In the genomic region with DNA sequence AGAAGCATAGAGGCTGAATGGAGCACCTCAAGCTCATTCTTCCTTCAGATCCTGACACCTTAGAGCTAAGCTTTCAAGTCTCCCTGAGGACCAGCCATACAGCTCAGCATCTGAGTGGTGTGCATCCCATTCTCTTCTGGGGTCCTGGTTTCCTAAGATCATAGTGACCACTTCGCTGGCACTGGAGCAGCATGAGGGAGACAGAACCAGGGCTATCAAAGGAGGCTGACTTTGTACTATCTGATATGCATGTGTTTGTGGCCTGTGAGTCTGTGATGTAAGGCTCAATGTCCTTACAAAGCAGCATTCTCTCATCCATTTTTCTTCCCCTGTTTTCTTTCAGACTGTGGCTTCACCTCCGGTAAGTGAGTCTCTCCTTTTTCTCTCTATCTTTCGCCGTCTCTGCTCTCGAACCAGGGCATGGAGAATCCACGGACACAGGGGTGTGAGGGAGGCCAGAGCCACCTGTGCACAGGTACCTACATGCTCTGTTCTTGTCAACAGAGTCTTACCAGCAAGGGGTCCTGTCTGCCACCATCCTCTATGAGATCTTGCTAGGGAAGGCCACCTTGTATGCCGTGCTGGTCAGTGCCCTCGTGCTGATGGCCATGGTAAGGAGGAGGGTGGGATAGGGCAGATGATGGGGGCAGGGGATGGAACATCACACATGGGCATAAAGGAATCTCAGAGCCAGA, we compare ENCODE assay signal across 21 cellular contexts. TPM values are rescaled to one million over a fixed set of nuclear protein-coding genes. Genes with fewer than 3 reads are reported as not detected.
DNase-seq lines count a peak whose midpoint lies in the region; ATAC-seq, FAIRE-seq and TF ChIP-seq lines count a peak whose summit lies in the region.
"Had no signal": no experiment of that assay in that cellular context is flagged by ENCODE, and none has a peak within 500 bp of the region (broad histone marks: within the 10 kb centered on the region; RNA-seq: fewer than 3 reads in every experiment).

No MANE protein-coding gene starts in this region.

- CTCF ChIA-PET in activated CD4-positive, alpha-beta T cell treated with anti-CD3 and anti-CD28 coated beads, Interleukin-2, amount 10 ng/mL, durations not matched to agents 7 days and 5 days (lab: Charles Lee), result interaction anchor here (1.2 to 5.8 kb wide), 2 partner anchors 8 to 11 kb away, joined by 5 to 104 read pairs; no protein-coding TSS in a partner anchor
- CTCF ChIA-PET in activated CD4-positive, alpha-beta memory T cell treated with anti-CD3 and anti-CD28 coated beads, Interleukin-2, amount 10 ng/mL, durations not matched to agents 7 days and 5 days (lab: Charles Lee), result interaction anchor here (1.0 kb wide), 1 partner anchor 9 kb away, joined by 3 read pairs; no protein-coding TSS in a partner anchor

- peak overlapping the region; percentile 11 for H3K27ac ChIP-seq in duodenal mucosa (ENCODE audit: low read depth, low read length)
- peak overlapping the region; percentile 15 to 51 for H3K27ac ChIP-seq in small intestine (ENCODE audit: low read depth in 1 of 2, low read length in 1 of 2)
- H3K27ac ChIP-seq: HL-60, SJSA1, vagina had no signal

- peaks cover 12 to 13% of the 10 kb centered on the region in 2 donors for H3K4me1 ChIP-seq in duodenal mucosa (ENCODE audit: control insufficient read depth in 1 of 2, insufficient read depth in 2 of 2, low read length in 2 of 2)
- no peaks in the 10 kb centered on the region for H3K4me1 ChIP-seq in small intestine (ENCODE audit: control insufficient read depth in 2 of 2, insufficient read depth in 1 of 2, low read depth in 1 of 2, low read length in 1 of 2)
- H3K4me1 ChIP-seq: SJSA1 had no signal

- H3K4me3 ChIP-seq in duodenal mucosa (ENCODE audit: low read depth in 1 of 2, low read length in 2 of 2) (no peak overlapping the region), small intestine (ENCODE audit: low read depth in 1 of 2, low read length in 2 of 2) (no peak overlapping the region)
- H3K4me3 ChIP-seq: esophagus squamous epithelium, SJSA1, vagina had no signal

- H3K27me3 Mint-ChIP-seq in activated CD4-positive, alpha-beta T cell treated with anti-CD3 and anti-CD28 coated beads, Interleukin-2, amount 10 ng/mL, durations not matched to agents 7 days and 5 days, result no peaks in the 10 kb centered on the region
- no peaks in the 10 kb centered on the region for H3K27me3 Mint-ChIP-seq in activated CD4-positive, alpha-beta memory T cell treated with anti-CD3 and anti-CD28 coated beads, Interleukin-2, amount 10 ng/mL, durations not matched to agents 7 days and 5 days
- peaks cover 78% of the 10 kb centered on the region for H3K27me3 Mint-ChIP-seq in progenitor cell of endocrine pancreas

- FAIRE-seq in small intestine (lab: Jason Lieb, UNC), result no peak
- FAIRE-seq: H54 had no signal

- H3K4me1 Mint-ChIP-seq in activated CD4-positive, alpha-beta T cell treated with anti-CD3 and anti-CD28 coated beads, Interleukin-2, amount 10 ng/mL, durations not matched to agents 7 days and 5 days, result peaks cover 80% of the 10 kb centered on the region
- H3K4me1 Mint-ChIP-seq in activated CD4-positive, alpha-beta memory T cell treated with anti-CD3 and anti-CD28 coated beads, Interleukin-2, amount 10 ng/mL, durations not matched to agents 7 days and 5 days, result peaks cover 80% of the 10 kb centered on the region
- H3K4me1 Mint-ChIP-seq in progenitor cell of endocrine pancreas (ENCODE audit: low read depth), result peaks cover 4% of the 10 kb centered on the region

- H3K36me3 Mint-ChIP-seq in activated CD4-positive, alpha-beta T cell treated with anti-CD3 and anti-CD28 coated beads, Interleukin-2, amount 10 ng/mL, durations not matched to agents 7 days and 5 days (ENCODE audit: low read depth), result peaks cover 88% of the 10 kb centered on the region
- peaks cover 88% of the 10 kb centered on the region for H3K36me3 Mint-ChIP-seq in activated CD4-positive, alpha-beta memory T cell treated with anti-CD3 and anti-CD28 coated beads, Interleukin-2, amount 10 ng/mL, durations not matched to agents 7 days and 5 days (ENCODE audit: low read depth)
- H3K36me3 Mint-ChIP-seq in progenitor cell of endocrine pancreas (ENCODE audit: insufficient read depth), result no peaks in the 10 kb centered on the region

- DNase-seq in activated CD4-positive, alpha-beta T cell treated with anti-CD3 and anti-CD28 coated beads, Interleukin-2, amount 10 ng/mL, durations not matched to agents 7 days and 5 days, result no peak
- DNase-seq in activated CD4-positive, alpha-beta T cell treated with anti-CD3 and anti-CD28 coated beads for 48 hours, result no peak
- DNase-seq in activated CD4-positive, alpha-beta memory T cell treated with anti-CD3 and anti-CD28 coated beads, Interleukin-2, amount 10 ng/mL, durations not matched to agents 7 days and 5 days, result no peak
- DNase-seq in small intestine (no peak), progenitor cell of endocrine pancreas (ENCODE audit: low spot score, unreplicated experiment) (no peak), pons (ENCODE audit: low spot score) (no peak), left lobe of liver (ENCODE audit: low spot score) (no peak)
- DNase-seq: dermis blood vessel endothelial cell, DMS79, esophagus squamous epithelium, mammary epithelial cell, NCI-H526, nephron progenitor cell had no signal

- 74 to 85% (median 85%) methylated on average over 8 of the region's 8 CpGs for WGBS in small intestine, 3 donors

- POLR2A ChIA-PET in activated CD4-positive, alpha-beta T cell treated with anti-CD3 and anti-CD28 coated beads, Interleukin-2, amount 10 ng/mL, durations not matched to agents 7 days and 5 days (lab: Charles Lee), result interaction anchor here (1.2 kb wide), 1 partner anchor 16 kb away, joined by 4 read pairs; no protein-coding TSS in a partner anchor
- POLR2A ChIA-PET in activated CD4-positive, alpha-beta memory T cell treated with anti-CD3 and anti-CD28 coated beads, Interleukin-2, amount 10 ng/mL, durations not matched to agents 7 days and 5 days (lab: Charles Lee), result interaction anchor here (21.1 to 25.8 kb wide), 2 partner anchors 5 to 10 kb away, joined by 2273 read pairs; no protein-coding TSS in a partner anchor

- peak overlapping the region; percentile 100 for H3K4me3 Mint-ChIP-seq in activated CD4-positive, alpha-beta T cell treated with anti-CD3 and anti-CD28 coated beads, Interleukin-2, amount 10 ng/mL, durations not matched to agents 7 days and 5 days
- peak overlapping the region; percentile 99 for H3K4me3 Mint-ChIP-seq in activated CD4-positive, alpha-beta memory T cell treated with anti-CD3 and anti-CD28 coated beads, Interleukin-2, amount 10 ng/mL, durations not matched to agents 7 days and 5 days
- H3K4me3 Mint-ChIP-seq in progenitor cell of endocrine pancreas (ENCODE audit: low read depth), result no peak overlapping the region
- H3K4me3 Mint-ChIP-seq: CD14-positive monocyte, nephron progenitor cell had no signal

- H3K27ac Mint-ChIP-seq in activated CD4-positive, alpha-beta T cell treated with anti-CD3 and anti-CD28 coated beads, Interleukin-2, amount 10 ng/mL, durations not matched to agents 7 days and 5 days, result peak overlapping the region; percentile 100
- H3K27ac Mint-ChIP-seq in activated CD4-positive, alpha-beta memory T cell treated with anti-CD3 and anti-CD28 coated beads, Interleukin-2, amount 10 ng/mL, durations not matched to agents 7 days and 5 days, result peak overlapping the region; percentile 89
- no peak overlapping the region for H3K27ac Mint-ChIP-seq in progenitor cell of endocrine pancreas
- H3K27ac Mint-ChIP-seq: nephron progenitor cell had no signal

- H3K9me3 ChIP-seq in duodenal mucosa (ENCODE audit: control insufficient read depth in 1 of 2, low read length in 2 of 2), result no peaks in the 10 kb centered on the region
- no peaks in the 10 kb centered on the region for H3K9me3 ChIP-seq in small intestine (ENCODE audit: control insufficient read depth, low read depth)
- H3K9me3 ChIP-seq: esophagus squamous epithelium, SJSA1, vagina had no signal

- no peak for TF ChIP-seq CTCF in progenitor cell of endocrine pancreas (IDR thresholded peaks at IDR 0.05; ENCODE audit: unreplicated experiment)

- H3K36me3 ChIP-seq in duodenal mucosa (ENCODE audit: control insufficient read depth in 1 of 2, insufficient read depth in 2 of 2, low read length in 2 of 2), result no peaks in the 10 kb centered on the region
- H3K36me3 ChIP-seq in small intestine (ENCODE audit: control insufficient read depth in 2 of 2, insufficient read depth in 2 of 2, low read length in 2 of 2), result no peaks in the 10 kb centered on the region
- H3K36me3 ChIP-seq: esophagus squamous epithelium, SJSA1, vagina had no signal

- ATAC-seq in left lobe of liver, result no peak

- H3K9me3 Mint-ChIP-seq in activated CD4-positive, alpha-beta T cell treated with anti-CD3 and anti-CD28 coated beads, Interleukin-2, amount 10 ng/mL, durations not matched to agents 7 days and 5 days, result no peaks in the 10 kb centered on the region
- H3K9me3 Mint-ChIP-seq in activated CD4-positive, alpha-beta memory T cell treated with anti-CD3 and anti-CD28 coated beads, Interleukin-2, amount 10 ng/mL, durations not matched to agents 7 days and 5 days, result no peaks in the 10 kb centered on the region
- no peaks in the 10 kb centered on the region for H3K9me3 Mint-ChIP-seq in progenitor cell of endocrine pancreas (ENCODE audit: low read depth)
- H3K9me3 Mint-ChIP-seq: nephron progenitor cell had no signal

- H3K27me3 ChIP-seq in duodenal mucosa (ENCODE audit: control insufficient read depth in 1 of 2, insufficient read depth in 2 of 2, low read length in 2 of 2), result peaks cover 30% of the 10 kb centered on the region in 2 donors
- H3K27me3 ChIP-seq in small intestine (ENCODE audit: control insufficient read depth in 2 of 2, insufficient read depth in 2 of 2, low read length in 2 of 2), result peaks cover 0 to 8% of the 10 kb centered on the region in 2 donors

- H3K9ac ChIP-seq in duodenal mucosa (ENCODE audit: low read depth in 1 of 2, low read length in 2 of 2), result peak overlapping the region in 1 of 2 donors; percentile 28

RNA-seq across cellular contexts. Expression of a gene that starts 31.0 kb away (rescaled TPM):
- total RNA-seq in activated CD4-positive, alpha-beta T cell treated with anti-CD3 and anti-CD28 coated beads, Interleukin-2, amount 10 ng/mL, durations not matched to agents 7 days and 5 days, result not detected
- total RNA-seq in activated CD4-positive, alpha-beta memory T cell treated with anti-CD3 and anti-CD28 coated beads, Interleukin-2, amount 10 ng/mL, durations not matched to agents 7 days and 5 days, result not detected
- 100 to 1,000 TPM in 2 of 3 donors, 10 to 100 TPM in 1; 91.5 to 814 (median 154) TPM for polyA plus RNA-seq in small intestine
- 3.9 and 5.3 TPM in 2 replicates for total RNA-seq in progenitor cell of endocrine pancreas
- 53.2 TPM for total RNA-seq in left lobe of liver
- total RNA-seq: A673, dermis blood vessel endothelial cell, esophagus squamous epithelium, mammary epithelial cell, renal cortical epithelial cell, SJSA1, vagina had no signal
- polyA plus RNA-seq: CD14-positive monocyte, mammary epithelial cell had no signal

RNA-seq across cellular contexts. Expression of a gene that starts 52.5 kb away (rescaled TPM):
- total RNA-seq in activated CD4-positive, alpha-beta T cell treated with anti-CD3 and anti-CD28 coated beads, Interleukin-2, amount 10 ng/mL, durations not matched to agents 7 days and 5 days, result not detected
- not detected for total RNA-seq in activated CD4-positive, alpha-beta memory T cell treated with anti-CD3 and anti-CD28 coated beads, Interleukin-2, amount 10 ng/mL, durations not matched to agents 7 days and 5 days
- polyA plus RNA-seq in small intestine, result 10 to 100 TPM; 12.6 to 28.2 (median 17.3) TPM
- total RNA-seq in progenitor cell of endocrine pancreas (26.9 and 32.1 TPM in 2 replicates), left lobe of liver (19.7 TPM)
- total RNA-seq: A673, dermis blood vessel endothelial cell, esophagus squamous epithelium, mammary epithelial cell, renal cortical epithelial cell, SJSA1, vagina had no signal
- polyA plus RNA-seq: CD14-positive monocyte, mammary epithelial cell had no signal

RNA-seq across cellular contexts. Expression of a gene that starts 53.1 kb away (rescaled TPM):
- total RNA-seq in activated CD4-positive, alpha-beta T cell treated with anti-CD3 and anti-CD28 coated beads, Interleukin-2, amount 10 ng/mL, durations not matched to agents 7 days and 5 days, result 10 to 100 TPM; 28.6 to 29.1 TPM
- 1 to 10 TPM; 5.7 to 7.0 TPM for total RNA-seq in activated CD4-positive, alpha-beta memory T cell treated with anti-CD3 and anti-CD28 coated beads, Interleukin-2, amount 10 ng/mL, durations not matched to agents 7 days and 5 days
- 10 to 100 TPM in 2 of 3 donors, 1 to 10 TPM in 1; 6.5 to 26.2 (median 17.0) TPM for polyA plus RNA-seq in small intestine
- total RNA-seq in progenitor cell of endocrine pancreas (24.8 and 28.8 TPM in 2 replicates), left lobe of liver (5.1 TPM)

Comparison
In these comparisons a context has a peak if more than half of its experiments do, and no peak if none do; other contexts are left out.
1. RNA of a gene that starts 52.5 kb away (total RNA-seq): 26.9 to 32.1 TPM in progenitor cell of endocrine pancreas and 19.7 TPM in left lobe of liver (single experiment); not detected in activated CD4-positive, alpha-beta T cell treated with anti-CD3 and anti-CD28 coated beads, Interleukin-2, amount 10 ng/mL, durations not matched to agents 7 days and 5 days and not detected in activated CD4-positive, alpha-beta memory T cell treated with anti-CD3 and anti-CD28 coated beads, Interleukin-2, amount 10 ng/mL, durations not matched to agents 7 days and 5 days; every median in the first group is over 10 times any median in the second.